In genomic region chr13:45280751-45281634, GRCh38 we compare ENCODE assay signal across 8 cellular contexts. TPM values are rescaled to one million over a fixed set of nuclear protein-coding genes. Genes with fewer than 3 reads are reported as not detected.
DNase-seq lines count a peak whose midpoint lies in the region; ATAC-seq and TF ChIP-seq lines count a peak whose summit lies in the region.

No MANE protein-coding gene starts in this region.

- no peak overlapping the region for H3K27ac Mint-ChIP-seq in activated CD4-positive, alpha-beta T cell treated with anti-CD3 and anti-CD28 coated beads, Interleukin-2, amount 10 ng/mL, durations not matched to agents 24 days and 14 days
- H3K27ac Mint-ChIP-seq in memory B cell, result no peak overlapping the region

- peak; percentile 67 for ATAC-seq in memory B cell (ENCODE audit: low read depth)

- in situ Hi-C loops in G401 (cut with HindIII; ENCODE audit: low sequenced_read_pairs), result loop anchor here (25.0 kb wide), 1 partner anchor 244 kb away; no protein-coding TSS in a partner anchor

- peak; percentile 83 for TF ChIP-seq CTCF in HFF-Myc (IDR thresholded peaks at IDR 0.05; ENCODE audit: low read depth, low read length, missing control alignments)

- peaks cover 7% of the 10 kb centered on the region for H3K9me3 Mint-ChIP-seq in activated CD4-positive, alpha-beta T cell treated with anti-CD3 and anti-CD28 coated beads, Interleukin-2, amount 10 ng/mL, durations not matched to agents 24 days and 14 days
- peaks cover 4% of the 10 kb centered on the region for H3K9me3 Mint-ChIP-seq in memory B cell

- DNase-seq in G401 (ENCODE audit: low spot score) (peak; percentile 91), HFF-Myc (ENCODE audit: extremely low read depth, low read depth) (no peak), NCI-H2029 treated with DMSO at 0.1 percent for 48 hours (lab: John Stamatoyannopoulos, UW) (peak; percentile 14), dermis microvascular lymphatic vessel endothelial cell (ENCODE audit: low read depth in 2 of 2) (peak; percentile 55 to 85), memory B cell (ENCODE audit: low spot score in 2 of 2) (peak; percentile 20 to 23), T-helper 9 cell (no peak)
- DNase-seq in activated CD4-positive, alpha-beta T cell treated with anti-CD3 and anti-CD28 coated beads, Interleukin-2, amount 10 ng/mL, durations not matched to agents 24 days and 14 days, result peak; percentile 78
- peak; percentile 47 for DNase-seq in stimulated activated CD8-positive, alpha-beta memory T cell treated with anti-CD3 and anti-CD28 coated beads, Interleukin-4, amount 100 ng/mL, for 24 hours (ENCODE audit: low read depth)

- H3K36me3 Mint-ChIP-seq in activated CD4-positive, alpha-beta T cell treated with anti-CD3 and anti-CD28 coated beads, Interleukin-2, amount 10 ng/mL, durations not matched to agents 24 days and 14 days (ENCODE audit: low read depth), result peaks cover 20% of the 10 kb centered on the region
- H3K36me3 Mint-ChIP-seq in memory B cell, result peaks cover 21% of the 10 kb centered on the region

- no peak overlapping the region for H3K4me3 ChIP-seq in HFF-Myc (replicated peaks; ENCODE audit: low read depth, low read length)

- no peak overlapping the region for H3K4me3 Mint-ChIP-seq in activated CD4-positive, alpha-beta T cell treated with anti-CD3 and anti-CD28 coated beads, Interleukin-2, amount 10 ng/mL, durations not matched to agents 24 days and 14 days
- H3K4me3 Mint-ChIP-seq in memory B cell, result no peak overlapping the region

- H3K4me1 Mint-ChIP-seq in activated CD4-positive, alpha-beta T cell treated with anti-CD3 and anti-CD28 coated beads, Interleukin-2, amount 10 ng/mL, durations not matched to agents 24 days and 14 days, result peaks cover 2% of the 10 kb centered on the region
- peaks cover 8% of the 10 kb centered on the region for H3K4me1 Mint-ChIP-seq in memory B cell

- H3K27me3 Mint-ChIP-seq in activated CD4-positive, alpha-beta T cell treated with anti-CD3 and anti-CD28 coated beads, Interleukin-2, amount 10 ng/mL, durations not matched to agents 24 days and 14 days, result no peaks in the 10 kb centered on the region
- no peaks in the 10 kb centered on the region for H3K27me3 Mint-ChIP-seq in memory B cell

- intact Hi-C loops in activated CD4-positive, alpha-beta T cell treated with anti-CD3 and anti-CD28 coated beads, Interleukin-2, amount 10 ng/mL, durations not matched to agents 24 days and 14 days (cut with micrococcal nuclease), result loop anchor here (1.0 kb wide), 1 partner anchor 234 kb away; no protein-coding TSS in a partner anchor

RNA-seq across cellular contexts. Expression of gene TPT1, which starts 60.0 kb away (rescaled TPM):
- total RNA-seq in G401 (2014; rRNA removed; shearing (Covaris generic)), result 1,171 and 1,350 TPM in 2 replicates
- total RNA-seq in activated CD4-positive, alpha-beta T cell treated with anti-CD3 and anti-CD28 coated beads, Interleukin-2, amount 10 ng/mL, durations not matched to agents 24 days and 14 days, result 2,188 and 2,224 TPM in 2 replicates
- 1,518 and 2,978 TPM in 2 replicates for total RNA-seq in dermis microvascular lymphatic vessel endothelial cell

Comparison
In these comparisons a context has a peak if more than half of its experiments do, and no peak if none do; other contexts are left out.
1. DNase-seq: peak in G401 (single experiment), NCI-H2029 treated with DMSO at 0.1 percent for 48 hours (single experiment), activated CD4-positive, alpha-beta T cell treated with anti-CD3 and anti-CD28 coated beads, Interleukin-2, amount 10 ng/mL, durations not matched to agents 24 days and 14 days (single experiment), dermis microvascular lymphatic vessel endothelial cell (2 of 2), memory B cell (2 of 2) and stimulated activated CD8-positive, alpha-beta memory T cell treated with anti-CD3 and anti-CD28 coated beads, Interleukin-4, amount 100 ng/mL, for 24 hours (single experiment); none in HFF-Myc (single experiment) and T-helper 9 cell (single experiment).